In genomic region chr2:43159797-43160196, GRCh38 we compare ENCODE assay signal across 10 cellular contexts.
DNase-seq lines count a peak whose midpoint lies in the region; ATAC-seq, FAIRE-seq and TF ChIP-seq lines count a peak whose summit lies in the region.
"Had no signal": no experiment of that assay in that cellular context is flagged by ENCODE, and none has a peak within 500 bp of the region (broad histone marks: within the 10 kb centered on the region; RNA-seq: fewer than 3 reads in every experiment).

No MANE protein-coding gene starts in this region.

- DNase-seq in GM23248, result peak; percentile 43
- no peak for DNase-seq in activated B cell treated with CpG ODN at 0.5 μM for 24 hours
- DNase-seq in islet precursor cell, result peak; percentile 45
- no peak for DNase-seq in stimulated activated effector memory CD8-positive, alpha-beta T cell treated with anti-CD3 and anti-CD28 coated beads, Interleukin-12 subunit alpha, Interleukin-12 subunit beta, amount 100 ng/mL, for 72 hours (ENCODE audit: low spot score in 2 of 2)
- DNase-seq in NCI-H446 treated with DMSO at 0.1 percent for 48 hours (lab: John Stamatoyannopoulos, UW), result no peak
- no peak for DNase-seq in RCC 7860 (ENCODE audit: low spot score)
- no peak for DNase-seq in SW 1271 (lab: John Stamatoyannopoulos, UW)
- no peak for DNase-seq in DMS53 treated with DMSO at 0.1 percent for 48 hours (lab: John Stamatoyannopoulos, UW; ENCODE audit: unreplicated experiment)
- DNase-seq: aorta, Kasumi-1 had no signal

- POLR2A ChIA-PET in activated B cell treated with CpG ODN at 0.5 μM for 24 hours (lab: Charles Lee), result interaction anchor here (1.1 to 1.8 kb wide), 7 partner anchors 9 to 67 kb away, joined by 3 to 14 read pairs (median 6); partner anchors contain the start of gene ZFP36L2

- no peak overlapping the region for H3K4me3 Mint-ChIP-seq in activated B cell treated with CpG ODN at 0.5 μM for 24 hours
- H3K4me3 Mint-ChIP-seq in stimulated activated effector memory CD8-positive, alpha-beta T cell treated with anti-CD3 and anti-CD28 coated beads, Interleukin-12 subunit alpha, Interleukin-12 subunit beta, amount 100 ng/mL, for 72 hours, result peak overlapping the region; percentile 81

- H4K20me1 ChIP-seq in GM23248 (ENCODE audit: insufficient read depth), result no peaks in the 10 kb centered on the region

- peak overlapping the region; percentile 68 for H3K4me2 ChIP-seq in GM23248 (ENCODE audit: unreplicated experiment)

- peaks cover 47% of the 10 kb centered on the region for H3K4me1 Mint-ChIP-seq in activated B cell treated with CpG ODN at 0.5 μM for 24 hours
- H3K4me1 Mint-ChIP-seq in stimulated activated effector memory CD8-positive, alpha-beta T cell treated with anti-CD3 and anti-CD28 coated beads, Interleukin-12 subunit alpha, Interleukin-12 subunit beta, amount 100 ng/mL, for 72 hours, result peaks cover 68% of the 10 kb centered on the region

- intact Hi-C loops in activated B cell treated with CpG ODN at 0.5 μM for 24 hours (cut with micrococcal nuclease), result loop anchor here (1.0 to 2.0 kb wide), 7 partner anchors 10 to 67 kb away; partner anchors contain the start of gene ZFP36L2

- peak overlapping the region; percentile 45 for H2AFZ ChIP-seq in GM23248

- H3K27ac Mint-ChIP-seq in activated B cell treated with CpG ODN at 0.5 μM for 24 hours, result peak overlapping the region; percentile 96
- H3K27ac Mint-ChIP-seq in stimulated activated effector memory CD8-positive, alpha-beta T cell treated with anti-CD3 and anti-CD28 coated beads, Interleukin-12 subunit alpha, Interleukin-12 subunit beta, amount 100 ng/mL, for 72 hours, result peak overlapping the region; percentile 98

- no peaks in the 10 kb centered on the region for H3K9me3 Mint-ChIP-seq in activated B cell treated with CpG ODN at 0.5 μM for 24 hours
- no peaks in the 10 kb centered on the region for H3K9me3 Mint-ChIP-seq in stimulated activated effector memory CD8-positive, alpha-beta T cell treated with anti-CD3 and anti-CD28 coated beads, Interleukin-12 subunit alpha, Interleukin-12 subunit beta, amount 100 ng/mL, for 72 hours

- no peaks in the 10 kb centered on the region for H3K36me3 Mint-ChIP-seq in activated B cell treated with CpG ODN at 0.5 μM for 24 hours (ENCODE audit: low read depth)
- peaks cover 23% of the 10 kb centered on the region for H3K36me3 Mint-ChIP-seq in stimulated activated effector memory CD8-positive, alpha-beta T cell treated with anti-CD3 and anti-CD28 coated beads, Interleukin-12 subunit alpha, Interleukin-12 subunit beta, amount 100 ng/mL, for 72 hours

- WGBS in GM23248 (ENCODE audit: low coverage in 1 of 2, low lambda C conversion rate in 2 of 2, missing lambda C conversion rate in 2 of 2), 2 experiments, result 65 to 68% methylated on average over 7 of the region's 7 CpGs

- no peaks in the 10 kb centered on the region for H3K9me3 ChIP-seq in GM23248 (ENCODE audit: low read depth)

- H3K79me2 ChIP-seq in GM23248 (ENCODE audit: insufficient read depth), result no peaks in the 10 kb centered on the region

- H3K27me3 Mint-ChIP-seq in activated B cell treated with CpG ODN at 0.5 μM for 24 hours, result no peaks in the 10 kb centered on the region

- H3K9me2 ChIP-seq in GM23248 (ENCODE audit: insufficient read depth), result no peaks in the 10 kb centered on the region

- H3K27me3 ChIP-seq in GM23248 (replicated peaks; ENCODE audit: insufficient read depth), result no peaks in the 10 kb centered on the region

- H3K4me1 ChIP-seq in GM23248 (ENCODE audit: insufficient read depth), result peaks cover 26% of the 10 kb centered on the region

- FAIRE-seq in RCC 7860 (lab: Jason Lieb, UNC), result no peak

- ATAC-seq in activated B cell treated with CpG ODN at 0.5 μM for 24 hours (ENCODE audit: low read depth), result no peak
- peak; percentile 11 for ATAC-seq in stimulated activated effector memory CD8-positive, alpha-beta T cell treated with anti-CD3 and anti-CD28 coated beads, Interleukin-12 subunit alpha, Interleukin-12 subunit beta, amount 100 ng/mL, for 72 hours

- CTCF ChIA-PET in activated B cell treated with CpG ODN at 0.5 μM for 24 hours (lab: Charles Lee), result interaction anchor here (0.7 kb wide), 2 partner anchors 67 to 325 kb away, joined by 3 read pairs; partner anchors contain the start of gene ZFP36L2

- H3K36me3 ChIP-seq in GM23248 (ENCODE audit: low read depth), result no peaks in the 10 kb centered on the region

- peak overlapping the region; percentile 65 for H3K9ac ChIP-seq in GM23248

- no peak for TF ChIP-seq CTCF in activated B cell treated with CpG ODN at 0.5 μM for 24 hours (IDR thresholded peaks at IDR 0.05)

- in situ Hi-C loops in GM23248 (cut with MboI), result no loop called here

- peak overlapping the region; percentile 97 for H3K27ac ChIP-seq in GM23248

- H3K4me3 ChIP-seq in GM23248, result no peak overlapping the region

- H3F3A ChIP-seq in GM23248 (ENCODE audit: insufficient read depth), result peaks cover 15% of the 10 kb centered on the region; the same call in 1 of the 2 replicates

Comparison
In these comparisons a context has a peak if more than half of its experiments do, and no peak if none do; other contexts are left out.
1. DNase-seq: peak in GM23248 (single experiment) and islet precursor cell (single experiment); none in activated B cell treated with CpG ODN at 0.5 μM for 24 hours (single experiment), stimulated activated effector memory CD8-positive, alpha-beta T cell treated with anti-CD3 and anti-CD28 coated beads, Interleukin-12 subunit alpha, Interleukin-12 subunit beta, amount 100 ng/mL, for 72 hours (0 of 2), NCI-H446 treated with DMSO at 0.1 percent for 48 hours (single experiment), RCC 7860 (single experiment), SW 1271 (0 of 2) and DMS53 treated with DMSO at 0.1 percent for 48 hours (single experiment).